In the genomic region with DNA sequence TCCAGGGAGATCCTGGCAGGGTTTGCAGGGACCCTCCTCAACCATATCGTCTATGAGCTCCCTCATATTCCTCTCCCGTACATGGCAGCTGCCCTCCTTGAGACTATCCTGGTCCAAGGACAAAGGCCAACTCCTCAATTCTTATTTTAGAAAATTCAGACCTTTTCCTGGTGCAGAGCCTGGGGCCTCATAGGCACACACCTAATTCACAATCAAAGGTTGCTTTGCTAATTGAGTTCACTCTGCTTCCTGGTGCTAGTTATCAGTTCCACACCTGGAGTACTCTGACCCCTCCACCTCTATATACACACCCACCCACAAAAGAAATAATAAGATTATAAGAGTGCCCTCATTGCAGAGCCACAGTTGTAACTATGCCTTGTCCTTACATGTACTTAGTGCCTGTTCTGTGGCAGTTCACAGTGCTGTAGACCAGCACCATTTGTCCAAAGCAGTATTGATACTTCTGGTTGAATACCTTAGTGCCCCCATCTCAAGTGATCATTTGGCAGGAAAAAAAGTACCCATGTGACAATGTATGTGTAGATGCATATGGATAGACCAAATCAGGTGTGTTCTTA, we compare ENCODE assay signal across 15 cellular contexts. TPM values are rescaled to one million over a fixed set of nuclear protein-coding genes. Genes with fewer than 3 reads are reported as not detected.
DNase-seq lines count a peak whose midpoint lies in the region; ATAC-seq and TF ChIP-seq lines count a peak whose summit lies in the region.
"Had no signal": no experiment of that assay in that cellular context is flagged by ENCODE, and none has a peak within 500 bp of the region (broad histone marks: within the 10 kb centered on the region; RNA-seq: fewer than 3 reads in every experiment).

No MANE protein-coding gene starts in this region.

- no peak for DNase-seq in heart right ventricle
- no peak for DNase-seq in Right ventricle myocardium inferior (ENCODE audit: missing footprints)
- DNase-seq in PC-9: no peak
- DNase-seq in hepatocyte (ENCODE audit: low spot score): no peak
- DNase-seq in type B pancreatic cell (ENCODE audit: extremely low spot score, unreplicated experiment): no peak
- DNase-seq in GM13976 (ENCODE audit: low spot score): no peak
- no peak for DNase-seq in ACHN
- DNase-seq: CD4-positive, alpha-beta memory T cell; DND-41; GDM1; GOT3; NCI-H1436 treated with DMSO at 0.1 percent for 48 hours; NCI-H226; NCI-H526 treated with DMSO at 0.1 percent for 48 hours had no signal

- in situ Hi-C loops in GM13976 (cut with MboI; ENCODE audit: low sequenced_read_pairs, unreplicated experiment): no loop called here
- in situ Hi-C loops in ACHN (cut with HindIII; ENCODE audit: low pct_ligation_motif_present, low pct_unique_long_range_greater_than_20kb, low sequenced_read_pairs): no loop called here

- no peaks in the 10 kb centered on the region for H3K9me2 ChIP-seq in PC-9 (ENCODE audit: insufficient read depth)
- no peaks in the 10 kb centered on the region for H3K9me2 ChIP-seq in hepatocyte (replicated peaks; ENCODE audit: insufficient read depth)

- no peaks in the 10 kb centered on the region for H3K9me3 Mint-ChIP-seq in type B pancreatic cell
- H3K9me3 Mint-ChIP-seq: CD4-positive, alpha-beta memory T cell had no signal

- H4K20me1 ChIP-seq in PC-9 (ENCODE audit: insufficient read depth) (no peaks in the 10 kb centered on the region), hepatocyte (ENCODE audit: insufficient read depth, poor library complexity, severe bottlenecking) (no peaks in the 10 kb centered on the region)

- H3K79me2 ChIP-seq in PC-9 (ENCODE audit: low read depth): peaks cover 11% of the 10 kb centered on the region; the same call in 1 of the 2 replicates
- H3K79me2 ChIP-seq in hepatocyte: no peaks in the 10 kb centered on the region

- peak overlapping the region; percentile 11 for H3K27ac Mint-ChIP-seq in type B pancreatic cell
- H3K27ac Mint-ChIP-seq: B cell had no signal

- no TSS peak for BruUV-seq in PC-9 (replicated peaks; lab: Mats Ljungman, UMichigan)

- CTCF ChIA-PET in PC-9 (lab: Charles Lee): no interaction called here

- peak in 2 of 8 donors; percentile 15 to 50 for ATAC-seq in heart right ventricle
- no peak for ATAC-seq in Right ventricle myocardium inferior

- H3K4me3 ChIP-seq in heart right ventricle: no peak overlapping the region
- H3K4me3 ChIP-seq in PC-9: no peak overlapping the region
- no peak overlapping the region for H3K4me3 ChIP-seq in hepatocyte

- intact Hi-C loops in heart right ventricle (cut with DNase I): no loop called here
- intact Hi-C loops in Right ventricle myocardium inferior (cut with DNase I): no loop called here
- intact Hi-C loops in PC-9 (cut with micrococcal nuclease; ENCODE audit: unreplicated experiment): no loop called here

- H3F3A ChIP-seq in PC-9 (ENCODE audit: insufficient read depth, low read depth): peaks cover 44% of the 10 kb centered on the region

- 45 to 59% methylated on average over 2 of the region's 2 CpGs for WGBS in heart right ventricle, 2 donors
- 57% methylated on average over 2 of the region's 2 CpGs for WGBS in hepatocyte (ENCODE audit: low lambda C conversion rate, missing lambda C conversion rate)

- no peaks in the 10 kb centered on the region for H3K27me3 Mint-ChIP-seq in type B pancreatic cell
- H3K27me3 Mint-ChIP-seq: B cell; CD4-positive, alpha-beta memory T cell had no signal

- no peak overlapping the region for H3K4me3 Mint-ChIP-seq in type B pancreatic cell
- H3K4me3 Mint-ChIP-seq: B cell had no signal

- H3K9me3 ChIP-seq in heart right ventricle: no peaks in the 10 kb centered on the region
- no peaks in the 10 kb centered on the region for H3K9me3 ChIP-seq in PC-9 (ENCODE audit: insufficient read depth, low read depth)
- H3K9me3 ChIP-seq in hepatocyte (ENCODE audit: low read depth): no peaks in the 10 kb centered on the region

- no peak overlapping the region for H3K4me2 ChIP-seq in PC-9
- peak overlapping the region; percentile 51 for H3K4me2 ChIP-seq in hepatocyte

- H3K4me1 Mint-ChIP-seq in type B pancreatic cell (ENCODE audit: unreplicated experiment): no peaks in the 10 kb centered on the region
- H3K4me1 Mint-ChIP-seq: B cell had no signal

- H3K36me3 ChIP-seq in heart right ventricle: peaks cover 0 to 58% (median 7%) of the 10 kb centered on the region in 9 donors
- H3K36me3 ChIP-seq in PC-9 (ENCODE audit: low read depth): peaks cover 65% of the 10 kb centered on the region
- no peaks in the 10 kb centered on the region for H3K36me3 ChIP-seq in hepatocyte (replicated peaks; ENCODE audit: insufficient read depth, low read depth)

- H2AFZ ChIP-seq in PC-9 (no peak overlapping the region), hepatocyte (no peak overlapping the region)

- peaks cover 39% of the 10 kb centered on the region for H3K36me3 Mint-ChIP-seq in type B pancreatic cell

- TF ChIP-seq CTCF in heart right ventricle (IDR thresholded peaks at IDR 0.05): no peak
- no peak for TF ChIP-seq CTCF in PC-9 (conservative IDR thresholded peaks at IDR 0.05)
- no peak for TF ChIP-seq CTCF in hepatocyte (IDR thresholded peaks at IDR 0.05; ENCODE audit: poor library complexity)
- TF ChIP-seq CTCF in type B pancreatic cell (conservative IDR thresholded peaks at IDR 0.05): no peak
- TF ChIP-seq CTCF in GM13976 (IDR thresholded peaks at IDR 0.05; ENCODE audit: borderline replicate concordance, control extremely low read depth, extremely low read depth, insufficient read depth, missing control alignments): no peak

- no peaks in the 10 kb centered on the region for H3K27me3 ChIP-seq in heart right ventricle
- no peaks in the 10 kb centered on the region for H3K27me3 ChIP-seq in PC-9 (ENCODE audit: insufficient read depth, low read depth)
- no peaks in the 10 kb centered on the region for H3K27me3 ChIP-seq in hepatocyte

- H3K27ac ChIP-seq in heart right ventricle: peak overlapping the region in 7 of 10 donors; percentile 22 to 74 (median 60)
- peak overlapping the region; percentile 52; the same call in 1 of the 2 replicates for H3K27ac ChIP-seq in PC-9
- H3K27ac ChIP-seq in hepatocyte: peak overlapping the region; percentile 23

- POLR2A ChIA-PET in PC-9 (lab: Charles Lee; ENCODE audit: unreplicated experiment): no interaction called here

- H3K4me1 ChIP-seq in heart right ventricle: peaks cover 0 to 53% (median 25%) of the 10 kb centered on the region in 9 donors
- peaks cover 46% of the 10 kb centered on the region for H3K4me1 ChIP-seq in PC-9 (replicated peaks; ENCODE audit: insufficient read depth)
- H3K4me1 ChIP-seq in hepatocyte (ENCODE audit: insufficient read depth): peaks cover 8% of the 10 kb centered on the region

RNA-seq across cellular contexts. Expression of a gene that starts 38.7 kb away (rescaled TPM):
- 10 to 100 TPM; 20.0 to 33.2 (median 24.7) TPM for total RNA-seq in heart right ventricle
- polyA plus RNA-seq in heart right ventricle: 10 to 100 TPM; 30.6 to 60.4 TPM
- 17.6 TPM for total RNA-seq in Right ventricle myocardium inferior
- 131 and 138 TPM in 2 replicates for total RNA-seq in PC-9 (2021)
- 41.2 and 46.2 TPM in 2 replicates for total RNA-seq in hepatocyte
- polyA plus RNA-seq in hepatocyte: 45.2 and 54.7 TPM in 2 replicates
- 43.3 and 66.4 TPM in 2 replicates for total RNA-seq in type B pancreatic cell (ENCODE audit: low replicate concordance)

RNA-seq across cellular contexts. Expression of a gene that starts 38.8 kb away (rescaled TPM):
- total RNA-seq in heart right ventricle (100 to 1,000 TPM; 117 to 318 (median 182) TPM), Right ventricle myocardium inferior (230 TPM), PC-9 (2021) (1.0 and 2.3 TPM in 2 replicates), hepatocyte (0.07 TPM in 1 of 2 replicates, not detected in the other), type B pancreatic cell (ENCODE audit: low replicate concordance) (0.50 and 1.2 TPM in 2 replicates)
- polyA plus RNA-seq in heart right ventricle (100 to 1,000 TPM in 1 of 2 donors, 10 to 100 TPM in 1; 22.1 to 962 TPM), hepatocyte (0.42 and 1.9 TPM in 2 replicates)

RNA-seq across cellular contexts. Expression of a gene that starts 40.5 kb away (rescaled TPM):
- 100 to 1,000 TPM in 6 of 10 donors, 10 to 100 TPM in 4; 90.2 to 125 (median 104) TPM for total RNA-seq in heart right ventricle
- polyA plus RNA-seq in heart right ventricle: 100 to 1,000 TPM in 1 of 2 donors, 10 to 100 TPM in 1; 65.4 to 213 TPM
- 149 TPM for total RNA-seq in Right ventricle myocardium inferior
- total RNA-seq in PC-9 (2021): 81.1 and 108 TPM in 2 replicates
- total RNA-seq in hepatocyte: 59.5 and 91.9 TPM in 2 replicates
- 52.0 and 56.2 TPM in 2 replicates for polyA plus RNA-seq in hepatocyte
- total RNA-seq in type B pancreatic cell (ENCODE audit: low replicate concordance): 59.2 and 76.3 TPM in 2 replicates

RNA-seq across cellular contexts. Expression of a gene that starts 44.2 kb away (rescaled TPM):
- total RNA-seq in heart right ventricle (10 to 100 TPM in 9 of 10 donors, 1 to 10 TPM in 1; 8.0 to 27.7 (median 14.9) TPM), Right ventricle myocardium inferior (19.1 TPM), PC-9 (2021) (6.5 and 9.4 TPM in 2 replicates), hepatocyte (4.9 and 9.8 TPM in 2 replicates), type B pancreatic cell (ENCODE audit: low replicate concordance) (34.3 and 62.7 TPM in 2 replicates)
- polyA plus RNA-seq in heart right ventricle (10 to 100 TPM; 14.6 to 45.4 TPM), hepatocyte (18.2 and 23.9 TPM in 2 replicates)

Comparison
In these comparisons a context has a peak if more than half of its experiments do, and no peak if none do; other contexts are left out.
1. RNA of a gene that starts 38.8 kb away (total RNA-seq): 230 TPM in Right ventricle myocardium inferior (single experiment) and 117 to 318 TPM in heart right ventricle; 0.50 to 1.2 TPM in type B pancreatic cell, 1.0 to 2.3 TPM in PC-9 and 0.07 TPM in hepatocyte; every median in the first group is over 10 times any median in the second.
2. Peak in every context shown above with its lines, with median percentiles within 50 percentile points of each other: H3K27ac ChIP-seq.